Comparison of ENCODE assay signal across 1 cellular context in the genomic region with DNA sequence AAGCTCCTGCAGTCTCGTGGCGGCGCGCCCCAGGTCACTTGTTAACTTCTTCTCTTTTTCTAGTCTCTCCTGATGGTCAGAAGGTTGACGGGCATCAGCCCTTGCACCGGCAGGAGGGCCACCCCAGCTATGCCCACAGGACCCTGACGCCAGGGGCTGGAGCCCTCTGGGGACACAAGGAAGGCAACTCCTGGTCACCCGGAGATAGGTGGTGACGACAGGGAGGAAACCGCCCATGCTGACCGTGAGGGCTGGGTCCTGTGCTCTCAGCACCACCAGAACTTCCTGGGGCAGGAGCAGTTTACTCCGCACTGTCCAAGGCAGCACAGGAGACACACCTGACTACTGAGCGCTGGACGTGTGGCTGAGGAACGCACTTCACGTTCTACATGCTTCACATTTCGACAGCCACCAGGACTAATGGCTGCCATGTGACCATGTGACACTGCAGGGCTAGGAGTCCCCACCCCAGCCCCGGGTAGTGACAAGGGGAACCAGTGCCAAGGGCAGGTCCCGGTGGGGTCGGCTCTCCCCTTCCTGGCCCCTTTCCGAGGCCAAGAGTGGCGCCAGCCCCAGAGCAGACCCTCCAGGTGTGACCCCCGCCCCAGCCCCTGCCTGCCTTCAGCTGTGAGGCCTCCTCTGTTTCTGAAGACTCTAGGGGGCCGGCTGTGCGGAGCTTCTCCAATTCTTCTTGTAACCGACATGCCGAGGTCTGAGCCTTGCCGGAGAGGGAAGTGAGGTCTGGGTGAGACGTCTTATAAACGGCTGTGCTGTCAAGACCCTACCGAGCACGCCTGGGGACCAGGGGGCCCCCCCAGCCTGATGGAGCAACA.
TF ChIP-seq lines count a peak whose summit lies in the region.

No MANE protein-coding gene starts in this region.

TF ChIP-seq in GM12878, 131 proteins besides CTCF, POLR2A, EP300 and RAD21:
- TF ChIP-seq TARDBP (IDR thresholded peaks at IDR 0.05; ENCODE audit: borderline replicate concordance) (no peak), ZNF622 (IDR thresholded peaks at IDR 0.05) (no peak), HDGF (IDR thresholded peaks at IDR 0.05) (no peak), MTA3 (IDR thresholded peaks at IDR 0.05; ENCODE audit: borderline replicate concordance, low read length) (no peak), NFIC (IDR thresholded peaks at IDR 0.05; ENCODE audit: low read depth, low read length) (no peak), NRF1 (conservative IDR thresholded peaks at IDR 0.05; ENCODE audit: low read depth, low read length) (no peak), RBBP5 (conservative IDR thresholded peaks at IDR 0.05) (no peak), MYB (IDR thresholded peaks at IDR 0.05; ENCODE audit: borderline replicate concordance, low read depth, low read length) (no peak), TBL1XR1 (IDR thresholded peaks at IDR 0.05; ENCODE audit: low read depth, low read length) (no peak), BACH1 (IDR thresholded peaks at IDR 0.05; ENCODE audit: borderline replicate concordance) (no peak), ASH2L (IDR thresholded peaks at IDR 0.05; ENCODE audit: borderline replicate concordance, low read depth) (no peak), IKZF1 (conservative IDR thresholded peaks at IDR 0.05) (no peak), NFXL1 (IDR thresholded peaks at IDR 0.05; ENCODE audit: borderline replicate concordance) (no peak), SPI1 (IDR thresholded peaks at IDR 0.05; ENCODE audit: borderline replicate concordance, insufficient read depth, low read depth, low read length) (no peak), CHD2 (IDR thresholded peaks at IDR 0.05; ENCODE audit: borderline replicate concordance, low read depth, low read length) (no peak), SUPT20H (IDR thresholded peaks at IDR 0.05; ENCODE audit: borderline replicate concordance, control insufficient read depth, low read depth, low read length) (no peak)
- TF ChIP-seq, protein P1, sequence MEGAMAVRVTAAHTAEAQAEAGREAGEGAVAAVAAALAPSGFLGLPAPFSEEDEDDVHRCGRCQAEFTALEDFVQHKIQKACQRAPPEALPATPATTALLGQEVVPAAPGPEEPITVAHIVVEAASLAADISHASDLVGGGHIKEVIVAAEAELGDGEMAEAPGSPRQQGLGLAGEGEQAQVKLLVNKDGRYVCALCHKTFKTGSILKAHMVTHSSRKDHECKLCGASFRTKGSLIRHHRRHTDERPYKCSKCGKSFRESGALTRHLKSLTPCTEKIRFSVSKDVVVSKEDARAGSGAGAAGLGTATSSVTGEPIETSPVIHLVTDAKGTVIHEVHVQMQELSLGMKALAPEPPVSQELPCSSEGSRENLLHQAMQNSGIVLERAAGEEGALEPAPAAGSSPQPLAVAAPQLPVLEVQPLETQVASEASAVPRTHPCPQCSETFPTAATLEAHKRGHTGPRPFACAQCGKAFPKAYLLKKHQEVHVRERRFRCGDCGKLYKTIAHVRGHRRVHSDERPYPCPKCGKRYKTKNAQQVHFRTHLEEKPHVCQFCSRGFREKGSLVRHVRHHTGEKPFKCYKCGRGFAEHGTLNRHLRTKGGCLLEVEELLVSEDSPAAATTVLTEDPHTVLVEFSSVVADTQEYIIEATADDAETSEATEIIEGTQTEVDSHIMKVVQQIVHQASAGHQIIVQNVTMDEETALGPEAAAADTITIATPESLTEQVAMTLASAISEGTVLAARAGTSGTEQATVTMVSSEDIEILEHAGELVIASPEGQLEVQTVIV (IDR thresholded peaks at IDR 0.05; ENCODE audit: borderline replicate concordance, partially characterized antibody): no peak
- TF ChIP-seq, protein P2, sequence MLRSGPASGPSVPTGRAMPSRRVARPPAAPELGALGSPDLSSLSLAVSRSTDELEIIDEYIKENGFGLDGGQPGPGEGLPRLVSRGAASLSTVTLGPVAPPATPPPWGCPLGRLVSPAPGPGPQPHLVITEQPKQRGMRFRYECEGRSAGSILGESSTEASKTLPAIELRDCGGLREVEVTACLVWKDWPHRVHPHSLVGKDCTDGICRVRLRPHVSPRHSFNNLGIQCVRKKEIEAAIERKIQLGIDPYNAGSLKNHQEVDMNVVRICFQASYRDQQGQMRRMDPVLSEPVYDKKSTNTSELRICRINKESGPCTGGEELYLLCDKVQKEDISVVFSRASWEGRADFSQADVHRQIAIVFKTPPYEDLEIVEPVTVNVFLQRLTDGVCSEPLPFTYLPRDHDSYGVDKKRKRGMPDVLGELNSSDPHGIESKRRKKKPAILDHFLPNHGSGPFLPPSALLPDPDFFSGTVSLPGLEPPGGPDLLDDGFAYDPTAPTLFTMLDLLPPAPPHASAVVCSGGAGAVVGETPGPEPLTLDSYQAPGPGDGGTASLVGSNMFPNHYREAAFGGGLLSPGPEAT (IDR thresholded peaks at IDR 0.05; ENCODE audit: low read depth): no peak
- TF ChIP-seq, protein P3, sequence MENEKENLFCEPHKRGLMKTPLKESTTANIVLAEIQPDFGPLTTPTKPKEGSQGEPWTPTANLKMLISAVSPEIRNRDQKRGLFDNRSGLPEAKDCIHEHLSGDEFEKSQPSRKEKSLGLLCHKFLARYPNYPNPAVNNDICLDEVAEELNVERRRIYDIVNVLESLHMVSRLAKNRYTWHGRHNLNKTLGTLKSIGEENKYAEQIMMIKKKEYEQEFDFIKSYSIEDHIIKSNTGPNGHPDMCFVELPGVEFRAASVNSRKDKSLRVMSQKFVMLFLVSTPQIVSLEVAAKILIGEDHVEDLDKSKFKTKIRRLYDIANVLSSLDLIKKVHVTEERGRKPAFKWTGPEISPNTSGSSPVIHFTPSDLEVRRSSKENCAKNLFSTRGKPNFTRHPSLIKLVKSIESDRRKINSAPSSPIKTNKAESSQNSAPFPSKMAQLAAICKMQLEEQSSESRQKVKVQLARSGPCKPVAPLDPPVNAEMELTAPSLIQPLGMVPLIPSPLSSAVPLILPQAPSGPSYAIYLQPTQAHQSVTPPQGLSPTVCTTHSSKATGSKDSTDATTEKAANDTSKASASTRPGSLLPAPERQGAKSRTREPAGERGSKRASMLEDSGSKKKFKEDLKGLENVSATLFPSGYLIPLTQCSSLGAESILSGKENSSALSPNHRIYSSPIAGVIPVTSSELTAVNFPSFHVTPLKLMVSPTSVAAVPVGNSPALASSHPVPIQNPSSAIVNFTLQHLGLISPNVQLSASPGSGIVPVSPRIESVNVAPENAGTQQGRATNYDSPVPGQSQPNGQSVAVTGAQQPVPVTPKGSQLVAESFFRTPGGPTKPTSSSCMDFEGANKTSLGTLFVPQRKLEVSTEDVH (IDR thresholded peaks at IDR 0.05; ENCODE audit: low read depth, partially characterized antibody): no peak
